Comparison of ENCODE assay signal across 13 cellular contexts in genomic region chr5:42985129-42986037, GRCh38. TPM values are rescaled to one million over a fixed set of nuclear protein-coding genes. Genes with fewer than 3 reads are reported as not detected.
A peak's percentile ranks its signal among the peaks of the same experiment; 100 is the strongest.
DNase-seq lines count a peak whose midpoint lies in the region; ATAC-seq and TF ChIP-seq lines count a peak whose summit lies in the region.
"Had no signal": no experiment of that assay in that cellular context is flagged by ENCODE, and none has a peak within 500 bp of the region (broad histone marks: within the 10 kb centered on the region; RNA-seq: fewer than 3 reads in every experiment).

No MANE protein-coding gene starts in this region.

- H3K4me1 Mint-ChIP-seq in naive thymus-derived CD4-positive, alpha-beta T cell, result peaks cover 28 to 72% (median 69%) of the 10 kb centered on the region in 7 donors

- H3K27ac ChIP-seq in naive thymus-derived CD4-positive, alpha-beta T cell (ENCODE audit: low read depth, low read length), result no peak overlapping the region

- peak overlapping the region in 7 of 10 donors; percentile 4 to 100 (median 46) for H3K4me3 Mint-ChIP-seq in naive thymus-derived CD4-positive, alpha-beta T cell

- DNase-seq in EH (ENCODE audit: low read depth) (peak; percentile 65), NCI-H226 (peak; percentile 69), dedifferentiated amniotic fluid mesenchymal stem cell (ENCODE audit: extremely low spot score) (peak; percentile 34), mucosa of descending colon (no peak), mesenteric fat pad (ENCODE audit: low spot score) (no peak)
- no peak for DNase-seq in naive thymus-derived CD4-positive, alpha-beta T cell
- DNase-seq: activated CD4-positive, CD25-positive, alpha-beta regulatory T cell; activated gamma-delta T cell; naive B cell; NCI-H2029 treated with DMSO at 0.1 percent for 48 hours; RPMI8226 had no signal

- H3K36me3 ChIP-seq in naive thymus-derived CD4-positive, alpha-beta T cell (ENCODE audit: control insufficient read depth in 2 of 3, insufficient read depth in 3 of 3, low read length in 3 of 3), result peaks cover 0 to 12% (median 7%) of the 10 kb centered on the region in 3 experiments
- no peaks in the 10 kb centered on the region for H3K36me3 ChIP-seq in mucosa of descending colon (ENCODE audit: low read depth)

- H3K4me3 ChIP-seq in naive thymus-derived CD4-positive, alpha-beta T cell (ENCODE audit: low read length), result no peak overlapping the region
- no peak overlapping the region for H3K4me3 ChIP-seq in mucosa of descending colon

- CTCF ChIA-PET in naive thymus-derived CD4-positive, alpha-beta T cell (lab: Charles Lee), result interaction anchor here (0.9 kb wide), 1 partner anchor 496 kb away, joined by 3 read pairs; no protein-coding TSS in a partner anchor

- H3K4me1 ChIP-seq in naive thymus-derived CD4-positive, alpha-beta T cell (ENCODE audit: control insufficient read depth in 2 of 2, insufficient read depth in 2 of 2, low read length in 2 of 2), result peaks cover 23 to 29% of the 10 kb centered on the region in 2 donors
- peaks cover 5% of the 10 kb centered on the region for H3K4me1 ChIP-seq in mucosa of descending colon (ENCODE audit: low read depth)

- H3K9me3 ChIP-seq in naive thymus-derived CD4-positive, alpha-beta T cell (ENCODE audit: control insufficient read depth in 2 of 3, low read length in 3 of 3), result no peaks in the 10 kb centered on the region
- H3K9me3 ChIP-seq in mucosa of descending colon, result no peaks in the 10 kb centered on the region

- H3K36me3 Mint-ChIP-seq in naive thymus-derived CD4-positive, alpha-beta T cell, result peaks cover 5 to 40% (median 36%) of the 10 kb centered on the region in 5 donors

- H3K27ac Mint-ChIP-seq in naive thymus-derived CD4-positive, alpha-beta T cell, result peak overlapping the region in 3 of 9 donors; percentile 0 to 11 (median 8)

- no peaks in the 10 kb centered on the region for H3K27me3 ChIP-seq in naive thymus-derived CD4-positive, alpha-beta T cell (ENCODE audit: control insufficient read depth in 2 of 2, insufficient read depth in 2 of 2, low read length in 2 of 2)

- H3K9me3 Mint-ChIP-seq in naive thymus-derived CD4-positive, alpha-beta T cell, result peaks cover 0 to 7% (median 0%) of the 10 kb centered on the region in 11 donors

- H3K27me3 Mint-ChIP-seq in naive thymus-derived CD4-positive, alpha-beta T cell, result no peaks in the 10 kb centered on the region
- H3K27me3 Mint-ChIP-seq: naive B cell had no signal

- no peak for TF ChIP-seq CTCF in mucosa of descending colon (IDR thresholded peaks at IDR 0.05)

- no peak for ATAC-seq in naive thymus-derived CD4-positive, alpha-beta T cell
- ATAC-seq in mucosa of descending colon, result no peak
- ATAC-seq in activated CD4-positive, CD25-positive, alpha-beta regulatory T cell treated with anti-CD3 and anti-CD28 coated beads, Interleukin-2, amount 50 U/mL, for 24 hours, result no peak
- ATAC-seq in HG03460 (IDR thresholded peaks at IDR 0.05; ENCODE audit: unreplicated experiment), result no peak

- POLR2A ChIA-PET in naive thymus-derived CD4-positive, alpha-beta T cell (lab: Charles Lee), result interaction anchor here (0.6 to 15.3 kb wide), 4 partner anchors 9 to 83 kb away, joined by 3 to 515 read pairs (median 175); no protein-coding TSS in a partner anchor

- intact Hi-C loops in naive thymus-derived CD4-positive, alpha-beta T cell (cut with micrococcal nuclease), result no loop called here
- intact Hi-C loops in mucosa of descending colon (cut with DNase I, micrococcal nuclease), result no loop called here

RNA-seq across cellular contexts. Expression of gene ANXA2R, which starts 54.7 kb away (rescaled TPM):
- total RNA-seq in naive thymus-derived CD4-positive, alpha-beta T cell, result 10 to 100 TPM; 13.2 to 61.4 (median 42.0) TPM
- 10 to 100 TPM; 55.7 to 70.2 TPM for polyA plus RNA-seq in naive thymus-derived CD4-positive, alpha-beta T cell
- total RNA-seq in mucosa of descending colon, result 1 to 10 TPM; 1.3 to 2.3 (median 1.8) TPM
- 2.0 TPM for total RNA-seq in mesenteric fat pad

Comparison
In these comparisons a context has a peak if more than half of its experiments do, and no peak if none do; other contexts are left out.
1. DNase-seq: peak in EH (single experiment), NCI-H226 (single experiment) and dedifferentiated amniotic fluid mesenchymal stem cell (single experiment); none in naive thymus-derived CD4-positive, alpha-beta T cell (0 of 9), mucosa of descending colon (0 of 3) and mesenteric fat pad (single experiment).